ENCODE assay signal across 8 cellular contexts in genomic region chr20:48018851-48019250, GRCh38.
DNase-seq lines count a peak whose midpoint lies in the region; ATAC-seq and TF ChIP-seq lines count a peak whose summit lies in the region.
"Not testable (repeated sequence)": the region's sequence is repeated elsewhere in the genome, so short reads cannot be mapped to it uniquely, and the experiment has no call there.

No MANE protein-coding gene starts in this region.

- H3K4me3 Mint-ChIP-seq in nephron progenitor cell = not testable (repeated sequence)

- peak overlapping the region; percentile 75 for H3K27ac Mint-ChIP-seq in nephron progenitor cell

- H3K4me3 ChIP-seq in RWPE2 (ENCODE audit: severe bottlenecking) = not testable (repeated sequence)

- H3K27me3 Mint-ChIP-seq in nephron progenitor cell (ENCODE audit: low read depth, poor library complexity) = not testable (repeated sequence)

- ATAC-seq in RWPE2 (ENCODE audit: low read depth) = 0 out of 3 replicates have a peak, but pooled peaks have one; percentile 11

- H3K27ac ChIP-seq in RWPE2 (ENCODE audit: poor library complexity, severe bottlenecking) = not testable (repeated sequence)

- H3K9me3 ChIP-seq in RWPE2 (ENCODE audit: severe bottlenecking) = not testable (repeated sequence)

- H3K4me1 ChIP-seq in RWPE2 (ENCODE audit: insufficient read depth, poor library complexity, severe bottlenecking) = not testable (repeated sequence)

- not testable (repeated sequence) for H3K36me3 ChIP-seq in RWPE2 (ENCODE audit: low read depth)

- peak; percentile 83 for DNase-seq in A172 (ENCODE audit: low spot score)
- peak; percentile 82 for DNase-seq in EL
- peak; percentile 88 for DNase-seq in HS-5 (ENCODE audit: low read depth)
- not testable (repeated sequence) for DNase-seq in RWPE2 (ENCODE audit: low spot score); nephron progenitor cell
- peak; percentile 32 for DNase-seq in amniotic epithelial cell (ENCODE audit: low read depth)
- DNase-seq in dedifferentiated amniotic fluid mesenchymal stem cell (ENCODE audit: extremely low spot score) = peak; percentile 59
- peak; percentile 69 for DNase-seq in islet precursor cell

- H3K9me3 Mint-ChIP-seq in nephron progenitor cell = peaks cover 32% of the 10 kb centered on the region

- H3K4me1 Mint-ChIP-seq in nephron progenitor cell = peaks cover 30% of the 10 kb centered on the region

- H3K36me3 Mint-ChIP-seq in nephron progenitor cell (ENCODE audit: low read depth) = peaks cover 13% of the 10 kb centered on the region

- H3K27me3 ChIP-seq in RWPE2 (ENCODE audit: insufficient read depth, poor library complexity, severe bottlenecking) = not testable (repeated sequence)

- TF ChIP-seq CTCF in RWPE2 (IDR thresholded peaks at IDR 0.05; ENCODE audit: poor library complexity, severe bottlenecking); nephron progenitor cell (IDR thresholded peaks at IDR 0.05): not testable (repeated sequence)
